ENCODE assay signal across 1 cellular context in genomic region chr6:80438728-80439127, GRCh38.
TF ChIP-seq lines count a peak whose summit lies in the region.

No MANE protein-coding gene starts in this region.

TF ChIP-seq in SK-N-SH, 30 proteins besides CTCF, POLR2A, EP300 and RAD21 (continued from another document):
- TF ChIP-seq NFIC (IDR thresholded peaks at IDR 0.05; ENCODE audit: borderline replicate concordance), result peak; percentile 57; the same call in 1 of the 2 replicates
